ENCODE assay signal across 16 cellular contexts in the genomic region with DNA sequence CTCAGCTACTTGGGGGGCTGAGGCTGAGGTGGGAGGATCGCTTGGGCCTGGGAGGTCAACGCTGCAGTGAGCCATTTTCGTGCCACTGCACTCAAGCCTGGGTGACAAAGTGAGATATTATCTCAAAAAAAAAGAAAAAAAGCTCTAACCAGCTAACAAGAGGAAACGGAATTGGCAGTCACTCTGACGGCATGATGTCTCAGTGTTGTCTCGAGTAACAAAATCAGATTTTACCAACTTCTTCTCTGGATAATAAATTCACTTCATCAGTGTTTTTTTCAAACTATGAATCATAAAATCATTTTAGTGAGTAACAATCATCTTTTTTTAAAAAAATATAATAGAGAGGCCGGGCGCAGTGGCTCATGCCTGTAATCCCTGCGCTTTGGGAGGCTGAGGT. TPM values are rescaled to one million over a fixed set of nuclear protein-coding genes. Genes with fewer than 3 reads are reported as not detected.
DNase-seq lines count a peak whose midpoint lies in the region; ATAC-seq and TF ChIP-seq lines count a peak whose summit lies in the region.
"Had no signal": no experiment of that assay in that cellular context is flagged by ENCODE, and none has a peak within 500 bp of the region (broad histone marks: within the 10 kb centered on the region; RNA-seq: fewer than 3 reads in every experiment).

No MANE protein-coding gene starts in this region.

- POLR2A ChIA-PET in PC-3 (lab: Charles Lee; ENCODE audit: unreplicated experiment), result no interaction called here

- no peak for TF ChIP-seq CTCF in 22Rv1 (IDR thresholded peaks at IDR 0.05)
- no peak for TF ChIP-seq CTCF in PC-3 (conservative IDR thresholded peaks at IDR 0.05; ENCODE audit: low read depth, low read length)
- no peak for TF ChIP-seq CTCF in parathyroid adenoma (IDR thresholded peaks at IDR 0.05)

- ATAC-seq in PC-3 (no peak), HG03460 (IDR thresholded peaks at IDR 0.05; ENCODE audit: unreplicated experiment) (no peak)

- H3K4me1 ChIP-seq in BLaER1 treated with 17β-estradiol and CSF1 and Interleukin-3, amounts not matched to agents 10 nM and 100 nM, result peaks cover 0 to 36% (median 20%) of the 10 kb centered on the region in 10 experiments; a peak in 14 of 20 replicates
- peaks cover 39% of the 10 kb centered on the region for H3K4me1 ChIP-seq in PC-3 (ENCODE audit: insufficient read depth, low read length)
- H3K4me1 ChIP-seq in parathyroid adenoma, result peaks cover 44% of the 10 kb centered on the region

- CTCF ChIA-PET in PC-3 (lab: Charles Lee), result no interaction called here

- peaks cover 31% of the 10 kb centered on the region for H3K79me2 ChIP-seq in PC-3 (ENCODE audit: low read length)
- H3K79me2 ChIP-seq in parathyroid adenoma, result peaks cover 64% of the 10 kb centered on the region

- H3K27ac ChIP-seq in 22Rv1, result peak overlapping the region; percentile 63
- H3K27ac ChIP-seq in BLaER1 treated with 17β-estradiol and CSF1 and Interleukin-3, amounts not matched to agents 10 nM and 100 nM, result no peak overlapping the region
- peak overlapping the region; percentile 57 for H3K27ac ChIP-seq in PC-3 (ENCODE audit: low read length)
- H3K27ac ChIP-seq in parathyroid adenoma, result peak overlapping the region; percentile 47
- H3K27ac ChIP-seq: GM23248 had no signal

- intact Hi-C loops in PC-3 (cut with micrococcal nuclease), result no loop called here

- H3K4me2 ChIP-seq in BLaER1 treated with 17β-estradiol and CSF1 and Interleukin-3, amounts not matched to agents 10 nM and 100 nM, result peak overlapping the region in 6 of 11 experiments; percentile 29 to 51 (median 36); a peak in 10 of 22 replicates
- H3K4me2 ChIP-seq in PC-3 (ENCODE audit: low read length), result no peak overlapping the region; the same call in 1 of the 2 replicates
- H3K4me2 ChIP-seq in parathyroid adenoma (ENCODE audit: low read length), result no peak overlapping the region

- H3K9me3 ChIP-seq in BLaER1 treated with 17β-estradiol and CSF1 and Interleukin-3, amounts not matched to agents 10 nM and 100 nM (replicated peaks in 1 of 11), result peaks cover 0 to 39% (median 29%) of the 10 kb centered on the region in 11 experiments; a peak in 19 of 22 replicates
- H3K9me3 ChIP-seq in PC-3 (ENCODE audit: low read length) (no peaks in the 10 kb centered on the region), parathyroid adenoma (ENCODE audit: control insufficient read depth, low read length) (no peaks in the 10 kb centered on the region), MG63 (no peaks in the 10 kb centered on the region)

- H2AFZ ChIP-seq in PC-3 (ENCODE audit: low read length), result no peak overlapping the region
- no peak overlapping the region for H2AFZ ChIP-seq in parathyroid adenoma
- H2AFZ ChIP-seq: GM23248 had no signal

- no peak overlapping the region for H3K9ac ChIP-seq in BLaER1 treated with 17β-estradiol and CSF1 and Interleukin-3, amounts not matched to agents 10 nM and 100 nM
- H3K9ac ChIP-seq in PC-3 (ENCODE audit: low read length) (no peak overlapping the region), parathyroid adenoma (no peak overlapping the region)
- H3K9ac ChIP-seq: GM23248 had no signal

- no peaks in the 10 kb centered on the region for H3K27me3 ChIP-seq in BLaER1 treated with 17β-estradiol and CSF1 and Interleukin-3, amounts not matched to agents 10 nM and 100 nM
- no peaks in the 10 kb centered on the region for H3K27me3 ChIP-seq in PC-3 (ENCODE audit: low read length)
- no peaks in the 10 kb centered on the region for H3K27me3 ChIP-seq in parathyroid adenoma (ENCODE audit: control insufficient read depth, insufficient read depth, low read length)
- no peaks in the 10 kb centered on the region for H3K27me3 ChIP-seq in MG63

- peaks cover 0 to 27% (median 8%) of the 10 kb centered on the region in 11 experiments; a peak in 9 of 22 replicates for H3K36me3 ChIP-seq in BLaER1 treated with 17β-estradiol and CSF1 and Interleukin-3, amounts not matched to agents 10 nM and 100 nM
- H3K36me3 ChIP-seq in PC-3 (ENCODE audit: low read depth, low read length) (no peaks in the 10 kb centered on the region), parathyroid adenoma (ENCODE audit: control insufficient read depth, insufficient read depth, low read length) (no peaks in the 10 kb centered on the region), MG63 (no peaks in the 10 kb centered on the region)

- DNase-seq in PC-3 (peak; percentile 59), MG63 (no peak), GDM1 (lab: John Stamatoyannopoulos, UW) (no peak)
- DNase-seq: CD4-positive, alpha-beta T cell; CD8-positive, alpha-beta memory T cell; DMS 273 treated with DMSO at 0.1 percent for 48 hours; DMS79; EL; GF-D8; GM23248; H7; HCEC 1CT had no signal

- no peaks in the 10 kb centered on the region for H3K9me2 ChIP-seq in PC-3 (replicated peaks; ENCODE audit: low read length)

- BruUV-seq in PC-3 (replicated peaks; lab: Mats Ljungman, UMichigan), result no TSS peak

- peaks cover 0 to 10% (median 0%) of the 10 kb centered on the region in 11 experiments; a peak in 1 of 22 replicates for H4K20me1 ChIP-seq in BLaER1 treated with 17β-estradiol and CSF1 and Interleukin-3, amounts not matched to agents 10 nM and 100 nM
- no peaks in the 10 kb centered on the region for H4K20me1 ChIP-seq in PC-3 (ENCODE audit: low read length)

- H3K4me3 ChIP-seq in BLaER1 treated with 17β-estradiol and CSF1 and Interleukin-3, amounts not matched to agents 10 nM and 100 nM, result no peak overlapping the region
- H3K4me3 ChIP-seq in PC-3 (ENCODE audit: low read length) (no peak overlapping the region), parathyroid adenoma (ENCODE audit: low read depth, low read length) (no peak overlapping the region), MG63 (no peak overlapping the region)
- H3K4me3 ChIP-seq: GM23248 had no signal

- peaks cover 9% of the 10 kb centered on the region for H3F3A ChIP-seq in PC-3 (ENCODE audit: low read length, unreplicated experiment)

RNA-seq across cellular contexts. Expression of a gene that starts 12.6 kb away (rescaled TPM):
- total RNA-seq in PC-3 (2014; rRNA removed), result 11.1 and 12.7 TPM in 2 replicates
- 2.9 and 3.4 TPM in 2 replicates for total RNA-seq in MG63 (2014; rRNA removed; shearing (Covaris generic); ENCODE audit: low replicate concordance)

Comparison
In these comparisons a context has a peak if more than half of its experiments do, and no peak if none do; other contexts are left out.
1. H3K27ac ChIP-seq: peak in 22Rv1 (single experiment), PC-3 (single experiment) and parathyroid adenoma (single experiment); none in BLaER1 treated with 17β-estradiol and CSF1 and Interleukin-3, amounts not matched to agents 10 nM and 100 nM (0 of 11).
2. H3K4me2 ChIP-seq: peak in BLaER1 treated with 17β-estradiol and CSF1 and Interleukin-3, amounts not matched to agents 10 nM and 100 nM (6 of 11); none in PC-3 (single experiment) and parathyroid adenoma (single experiment).